ENCODE assay signal across 24 cellular contexts in genomic region chr2:129188451-129188850, GRCh38.
A peak's percentile ranks its signal among the peaks of the same experiment; 100 is the strongest.
DNase-seq lines count a peak whose midpoint lies in the region; ATAC-seq, FAIRE-seq and TF ChIP-seq lines count a peak whose summit lies in the region.
"Had no signal": no experiment of that assay in that cellular context is flagged by ENCODE, and none has a peak within 500 bp of the region (broad histone marks: within the 10 kb centered on the region; RNA-seq: fewer than 3 reads in every experiment).

No MANE protein-coding gene starts in this region.

- H3K9ac ChIP-seq in H1 (replicated peaks in 1 of 4; ENCODE audit: extremely low read depth in 1 of 4, low read depth in 3 of 4, low read length in 3 of 4) (no peak overlapping the region), neuronal stem cell (ENCODE audit: low read depth, low read length, poor library complexity) (no peak overlapping the region)
- H3K9ac ChIP-seq: BLaER1 treated with 17β-estradiol and CSF1 and Interleukin-3, amounts not matched to agents 10 nM and 100 nM had no signal

- FAIRE-seq in H1 (lab: Jason Lieb, UNC), result no peak
- FAIRE-seq: A204.1, D721Med, G401.6, GM12891, GM19239 had no signal

- H4K5ac ChIP-seq in H1 (ENCODE audit: insufficient read length, low read depth, low read length), result no peak overlapping the region

- TF ChIP-seq EP300 in H1 (IDR thresholded peaks at IDR 0.05; ENCODE audit: borderline replicate concordance in 1 of 2, low read depth in 2 of 2, low read length in 2 of 2), result no peak
- TF ChIP-seq EP300 in esophagus muscularis mucosa (IDR thresholded peaks at IDR 0.05), result no peak

- H4K20me1 ChIP-seq in H1 (replicated peaks in 1 of 2; ENCODE audit: control insufficient read depth in 1 of 2, insufficient read depth in 2 of 2, low read length in 2 of 2), result no peaks in the 10 kb centered on the region
- H4K20me1 ChIP-seq: BLaER1 treated with 17β-estradiol and CSF1 and Interleukin-3, amounts not matched to agents 10 nM and 100 nM had no signal

- no peak overlapping the region for H3K14ac ChIP-seq in H1 (ENCODE audit: insufficient read length)
- H3K14ac ChIP-seq in neuronal stem cell (ENCODE audit: low read length), result no peak overlapping the region

- H3K18ac ChIP-seq in H1 (ENCODE audit: extremely low read depth, low read length) (no peak overlapping the region), neuronal stem cell (ENCODE audit: low read length) (peak overlapping the region; percentile 46)

- no peak overlapping the region for H3K4ac ChIP-seq in H1 (replicated peaks; ENCODE audit: insufficient read length, low read depth, low read length)
- no peak overlapping the region for H3K4ac ChIP-seq in neuronal stem cell (ENCODE audit: low read length)

- H2AK5ac ChIP-seq in H1 (ENCODE audit: low read depth, low read length) (no peak overlapping the region; the same call in 1 of the 2 replicates), neuronal stem cell (ENCODE audit: low read depth, low read length) (no peak overlapping the region)

- H3K36me3 ChIP-seq in H1 (ENCODE audit: control insufficient read depth in 2 of 4, insufficient read depth in 4 of 4, low read length in 3 of 4), result no peaks in the 10 kb centered on the region
- no peaks in the 10 kb centered on the region for H3K36me3 ChIP-seq in esophagus muscularis mucosa
- H3K36me3 ChIP-seq in neuronal stem cell (replicated peaks in 1 of 2; ENCODE audit: control insufficient read depth in 2 of 2, insufficient read depth in 2 of 2, low read length in 2 of 2), result no peaks in the 10 kb centered on the region
- H3K36me3 ChIP-seq in naive thymus-derived CD4-positive, alpha-beta T cell (ENCODE audit: control insufficient read depth in 2 of 3, insufficient read depth in 3 of 3, low read length in 3 of 3), result no peaks in the 10 kb centered on the region
- H3K36me3 ChIP-seq: BLaER1 treated with 17β-estradiol and CSF1 and Interleukin-3, amounts not matched to agents 10 nM and 100 nM had no signal

- H2BK120ac ChIP-seq in H1 (replicated peaks; ENCODE audit: low read depth, low read length) (no peak overlapping the region), neuronal stem cell (ENCODE audit: low read depth, low read length) (no peak overlapping the region)

- CTCF ChIA-PET in H1 (lab: Charles Lee; ENCODE audit: partially characterized antibody), result interaction anchor here (0.6 to 1.2 kb wide), 2 partner anchors 14 to 1023 kb away, joined by 3 read pairs; no protein-coding TSS in a partner anchor
- CTCF ChIA-PET in naive thymus-derived CD4-positive, alpha-beta T cell (lab: Charles Lee), result no interaction called here

- H3K27ac ChIP-seq in H1 (ENCODE audit: low read depth, low read length) (no peak overlapping the region), esophagus muscularis mucosa (replicated peaks in 1 of 4) (no peak overlapping the region), neuronal stem cell (replicated peaks; ENCODE audit: low read length) (no peak overlapping the region)
- H3K27ac ChIP-seq in naive thymus-derived CD4-positive, alpha-beta T cell (ENCODE audit: low read depth, low read length), result no peak overlapping the region
- H3K27ac ChIP-seq: BLaER1 treated with 17β-estradiol and CSF1 and Interleukin-3, amounts not matched to agents 10 nM and 100 nM; C4-2B had no signal

- no peak overlapping the region for H3K4me3 Mint-ChIP-seq in progenitor cell of endocrine pancreas (ENCODE audit: low read depth)
- H3K4me3 Mint-ChIP-seq in naive thymus-derived CD4-positive, alpha-beta T cell, result no peak overlapping the region
- H3K4me3 Mint-ChIP-seq: B cell; CD4-positive, alpha-beta T cell; CD8-positive, alpha-beta T cell had no signal

- H3K4me3 ChIP-seq in H1 (ENCODE audit: extremely low read depth in 1 of 4, insufficient read depth in 2 of 4, low read depth in 3 of 4, low read length in 4 of 4) (no peak overlapping the region), esophagus muscularis mucosa (no peak overlapping the region), neuronal stem cell (ENCODE audit: low read length in 2 of 2) (no peak overlapping the region)
- H3K4me3 ChIP-seq in naive thymus-derived CD4-positive, alpha-beta T cell (ENCODE audit: low read length), result no peak overlapping the region
- H3K4me3 ChIP-seq: BLaER1 treated with 17β-estradiol and CSF1 and Interleukin-3, amounts not matched to agents 10 nM and 100 nM had no signal

- H3K23ac ChIP-seq in H1 (ENCODE audit: insufficient read length) (no peak overlapping the region), neuronal stem cell (ENCODE audit: low read depth, low read length, poor library complexity) (no peak overlapping the region)

- WGBS in H1 (ENCODE audit: extremely low coverage in 1 of 2, insufficient coverage in 1 of 2, insufficient read length in 1 of 2, insufficient replicate concordance in 2 of 2, low coverage in 1 of 2, low lambda C conversion rate in 2 of 2, missing lambda C conversion rate in 1 of 2), 2 experiments, result 89% methylated on average over 9 of the region's 9 CpGs; no CpG with 5 or more reads in 1 of the 2 experiments
- WGBS in esophagus muscularis mucosa, result 89% methylated on average over 9 of the region's 9 CpGs
- WGBS in neuronal stem cell (ENCODE audit: extremely low coverage in 2 of 2, insufficient read length in 2 of 2, insufficient replicate concordance in 1 of 2), 2 donors, result no CpG with 5 or more reads among the region's 9 CpGs

- no peaks in the 10 kb centered on the region for H3K9me3 ChIP-seq in H1 (ENCODE audit: insufficient read depth in 2 of 2, low read depth in 1 of 2, low read length in 1 of 2)
- H3K9me3 ChIP-seq in esophagus muscularis mucosa, result no peaks in the 10 kb centered on the region
- no peaks in the 10 kb centered on the region for H3K9me3 ChIP-seq in neuronal stem cell (replicated peaks in 1 of 2; ENCODE audit: control insufficient read depth in 2 of 2, insufficient read depth in 1 of 2, low read depth in 1 of 2, low read length in 2 of 2)
- H3K9me3 ChIP-seq in naive thymus-derived CD4-positive, alpha-beta T cell (ENCODE audit: control insufficient read depth in 2 of 3, low read length in 3 of 3), result no peaks in the 10 kb centered on the region
- H3K9me3 ChIP-seq: BLaER1 treated with 17β-estradiol and CSF1 and Interleukin-3, amounts not matched to agents 10 nM and 100 nM had no signal

- no peak for TF ChIP-seq POLR2A in H1 (IDR thresholded peaks at IDR 0.05; ENCODE audit: control extremely low read depth in 1 of 2, low read depth in 2 of 2, low read length in 2 of 2)
- TF ChIP-seq POLR2A in esophagus muscularis mucosa (IDR thresholded peaks at IDR 0.05; ENCODE audit: low read depth), result no peak

- H3K4me2 ChIP-seq in H1 (ENCODE audit: insufficient read depth in 1 of 2, low read depth in 2 of 2, low read length in 2 of 2), result no peak overlapping the region
- H3K4me2 ChIP-seq in neuronal stem cell (ENCODE audit: insufficient read depth, low read length, poor library complexity, severe bottlenecking), result no peak overlapping the region
- H3K4me2 ChIP-seq: BLaER1 treated with 17β-estradiol and CSF1 and Interleukin-3, amounts not matched to agents 10 nM and 100 nM had no signal

- H3K4me1 Mint-ChIP-seq in progenitor cell of endocrine pancreas (ENCODE audit: low read depth), result peaks cover 43% of the 10 kb centered on the region
- H3K4me1 Mint-ChIP-seq in naive thymus-derived CD4-positive, alpha-beta T cell, result no peaks in the 10 kb centered on the region
- H3K4me1 Mint-ChIP-seq: B cell had no signal

- H2BK20ac ChIP-seq in H1 (ENCODE audit: low read length), result 0 out of 2 replicates have a peak overlapping the region, but pooled peaks have one; percentile 43

- H3K79me1 ChIP-seq in H1 (ENCODE audit: low read depth, low read length) (no peaks in the 10 kb centered on the region), neuronal stem cell (ENCODE audit: low read depth, low read length) (no peaks in the 10 kb centered on the region)

- peaks cover 3% of the 10 kb centered on the region for H3K9me3 Mint-ChIP-seq in progenitor cell of endocrine pancreas (ENCODE audit: low read depth)
- peaks cover 0 to 4% (median 0%) of the 10 kb centered on the region in 11 donors for H3K9me3 Mint-ChIP-seq in naive thymus-derived CD4-positive, alpha-beta T cell
- H3K9me3 Mint-ChIP-seq: CD4-positive, alpha-beta T cell; CD8-positive, alpha-beta T cell had no signal

- H4K8ac ChIP-seq in H1 (ENCODE audit: extremely low read depth, insufficient read depth, low read length) (no peak overlapping the region), neuronal stem cell (ENCODE audit: low read depth, low read length) (no peak overlapping the region)

- POLR2A ChIA-PET in H1 (lab: Charles Lee; ENCODE audit: partially characterized antibody), result no interaction called here
- POLR2A ChIA-PET in naive thymus-derived CD4-positive, alpha-beta T cell (lab: Charles Lee), result no interaction called here

- H3K27me3 Mint-ChIP-seq in progenitor cell of endocrine pancreas, result peaks cover 3% of the 10 kb centered on the region
- H3K27me3 Mint-ChIP-seq in naive thymus-derived CD4-positive, alpha-beta T cell, result peaks cover 3 to 21% (median 8%) of the 10 kb centered on the region in 5 donors

- intact Hi-C loops in esophagus muscularis mucosa (cut with DNase I), result no loop called here
- intact Hi-C loops in naive thymus-derived CD4-positive, alpha-beta T cell (cut with micrococcal nuclease), result no loop called here

- H2AFZ ChIP-seq in H1 (ENCODE audit: low read length) (no peak overlapping the region), neuronal stem cell (ENCODE audit: low read length) (no peak overlapping the region)

- no peak overlapping the region for H2BK5ac ChIP-seq in H1 (ENCODE audit: low read depth, low read length)
- no peak overlapping the region for H2BK5ac ChIP-seq in neuronal stem cell (ENCODE audit: low read length)

- H3K4me1 ChIP-seq in H1 (replicated peaks in 1 of 4; ENCODE audit: control insufficient read depth in 3 of 4, insufficient read depth in 4 of 4, low read length in 3 of 4) (peaks cover 7 to 13% (median 10%) of the 10 kb centered on the region in 4 experiments), esophagus muscularis mucosa (no peaks in the 10 kb centered on the region), neuronal stem cell (ENCODE audit: control insufficient read depth in 2 of 2, insufficient read depth in 1 of 2, low read depth in 1 of 2, low read length in 2 of 2) (peaks cover 0 to 20% of the 10 kb centered on the region in 2 donors)
- no peaks in the 10 kb centered on the region for H3K4me1 ChIP-seq in naive thymus-derived CD4-positive, alpha-beta T cell (ENCODE audit: control insufficient read depth in 2 of 2, insufficient read depth in 2 of 2, low read length in 2 of 2)

- ATAC-seq in HG02852 (IDR thresholded peaks at IDR 0.05; ENCODE audit: unreplicated experiment), result no peak
- no peak for ATAC-seq in naive thymus-derived CD4-positive, alpha-beta T cell
- ATAC-seq: CD8-positive, alpha-beta T cell had no signal

- H2BK12ac ChIP-seq in H1 (ENCODE audit: low read depth, low read length) (no peak overlapping the region), neuronal stem cell (ENCODE audit: low read length) (no peak overlapping the region)

- TF ChIP-seq CTCF in H1 (IDR thresholded peaks at IDR 0.05; ENCODE audit: control extremely low read depth in 1 of 3, insufficient read depth in 1 of 3, low read depth in 1 of 3, low read length in 3 of 3) (no peak), esophagus muscularis mucosa (IDR thresholded peaks at IDR 0.05) (no peak), progenitor cell of endocrine pancreas (IDR thresholded peaks at IDR 0.05; ENCODE audit: unreplicated experiment) (no peak)

- DNase-seq in H1 (ENCODE audit: low read depth in 1 of 2, low spot score in 2 of 2) (no peak), esophagus muscularis mucosa (ENCODE audit: extremely low spot score) (peak; percentile 87), neuronal stem cell (ENCODE audit: low spot score) (no peak), progenitor cell of endocrine pancreas (ENCODE audit: low spot score, unreplicated experiment) (no peak), AG08395 (ENCODE audit: low spot score) (no peak)
- DNase-seq in naive thymus-derived CD4-positive, alpha-beta T cell, result no peak
- DNase-seq: 8988T; ACHN; AML-193; Caco-2; Calu3; CD4-positive, alpha-beta T cell; CD8-positive, alpha-beta T cell; DMS79 treated with DMSO at 0.1 percent for 48 hours; GF-D8 had no signal

- TF ChIP-seq RAD21 in H1 (IDR thresholded peaks at IDR 0.05 in 1 of 2, conservative IDR thresholded peaks at IDR 0.05 in 1 of 2; ENCODE audit: low read depth in 2 of 2, low read length in 2 of 2), result no peak

- H3K36me3 Mint-ChIP-seq in progenitor cell of endocrine pancreas (ENCODE audit: insufficient read depth), result no peaks in the 10 kb centered on the region
- H3K36me3 Mint-ChIP-seq in naive thymus-derived CD4-positive, alpha-beta T cell, result no peaks in the 10 kb centered on the region
- H3K36me3 Mint-ChIP-seq: CD8-positive, alpha-beta T cell had no signal

- H3K27ac Mint-ChIP-seq in progenitor cell of endocrine pancreas, result peak overlapping the region; percentile 23
- H3K27ac Mint-ChIP-seq in naive thymus-derived CD4-positive, alpha-beta T cell, result no peak overlapping the region
- H3K27ac Mint-ChIP-seq: B cell; CD4-positive, alpha-beta T cell; CD8-positive, alpha-beta T cell had no signal

- H3K27me3 ChIP-seq in H1 (replicated peaks in 1 of 4; ENCODE audit: control insufficient read depth in 3 of 4, extremely low read depth in 1 of 4, insufficient read depth in 3 of 4, low read length in 3 of 4) (peaks cover 0 to 4% (median 0%) of the 10 kb centered on the region in 4 experiments; a peak in 2 of 7 replicates), esophagus muscularis mucosa (peaks cover 0 to 9% (median 0%) of the 10 kb centered on the region in 4 donors), neuronal stem cell (ENCODE audit: control insufficient read depth in 3 of 3, insufficient read depth in 3 of 3, low read depth in 1 of 3, low read length in 3 of 3) (no peaks in the 10 kb centered on the region)
- H3K27me3 ChIP-seq in naive thymus-derived CD4-positive, alpha-beta T cell (ENCODE audit: control insufficient read depth in 2 of 2, insufficient read depth in 2 of 2, low read length in 2 of 2), result no peaks in the 10 kb centered on the region
- H3K27me3 ChIP-seq: BLaER1 treated with 17β-estradiol and CSF1 and Interleukin-3, amounts not matched to agents 10 nM and 100 nM had no signal

- H4K91ac ChIP-seq in H1 (replicated peaks; ENCODE audit: insufficient read length, low read length) (peak overlapping the region; percentile 51), neuronal stem cell (ENCODE audit: low read depth, low read length, poor library complexity) (no peak overlapping the region)

- no peaks in the 10 kb centered on the region for H3K23me2 ChIP-seq in H1 (ENCODE audit: low read depth, low read length)

- H3K79me2 ChIP-seq in H1 (ENCODE audit: control insufficient read depth in 1 of 2, insufficient read depth in 2 of 2, low read length in 2 of 2), result no peaks in the 10 kb centered on the region

- H3K56ac ChIP-seq in H1 (replicated peaks; ENCODE audit: insufficient read length, low read depth, low read length), result no peak overlapping the region

- H2BK15ac ChIP-seq in H1 (ENCODE audit: low read length) (no peak overlapping the region), neuronal stem cell (ENCODE audit: low read length) (no peak overlapping the region)
